Comparison of ENCODE assay signal across 10 cellular contexts in genomic region chr6:104326173-104327001, GRCh38.
DNase-seq lines count a peak whose midpoint lies in the region; ATAC-seq and TF ChIP-seq lines count a peak whose summit lies in the region.
"Had no signal": no experiment of that assay in that cellular context is flagged by ENCODE, and none has a peak within 500 bp of the region (broad histone marks: within the 10 kb centered on the region; RNA-seq: fewer than 3 reads in every experiment).

No MANE protein-coding gene starts in this region.

- no peaks in the 10 kb centered on the region for H3K9me3 Mint-ChIP-seq in activated naive CD4-positive, alpha-beta T cell treated with anti-CD3 and anti-CD28 coated beads, Interleukin-2, amount 10 ng/mL, durations not matched to agents 7 days and 5 days
- H3K9me3 Mint-ChIP-seq in type B pancreatic cell = no peaks in the 10 kb centered on the region
- H3K9me3 Mint-ChIP-seq in activated naive CD4-positive, alpha-beta T cell treated with anti-CD3 and anti-CD28 coated beads for 36 hours = no peaks in the 10 kb centered on the region

- TF ChIP-seq POLR2A in body of pancreas (IDR thresholded peaks at IDR 0.05) = no peak

- CTCF ChIA-PET in activated naive CD4-positive, alpha-beta T cell treated with anti-CD3 and anti-CD28 coated beads, Interleukin-2, amount 10 ng/mL, durations not matched to agents 7 days and 5 days (lab: Charles Lee) = interaction anchor here (1.2 kb wide), 1 partner anchor 444 kb away, joined by 3 read pairs; no protein-coding TSS in a partner anchor
- CTCF ChIA-PET in activated naive CD4-positive, alpha-beta T cell treated with anti-CD3 and anti-CD28 coated beads for 36 hours (lab: Charles Lee) = interaction anchor here (0.9 kb wide), 1 partner anchor 8 kb away, joined by 3 read pairs; no protein-coding TSS in a partner anchor

- no peaks in the 10 kb centered on the region for H3K4me1 ChIP-seq in body of pancreas

- peak overlapping the region; percentile 13 for H3K27ac Mint-ChIP-seq in activated naive CD4-positive, alpha-beta T cell treated with anti-CD3 and anti-CD28 coated beads, Interleukin-2, amount 10 ng/mL, durations not matched to agents 7 days and 5 days
- H3K27ac Mint-ChIP-seq in type B pancreatic cell = no peak overlapping the region
- H3K27ac Mint-ChIP-seq in activated naive CD4-positive, alpha-beta T cell treated with anti-CD3 and anti-CD28 coated beads for 36 hours = no peak overlapping the region
- H3K27ac Mint-ChIP-seq: activated naive CD8-positive, alpha-beta T cell had no signal

- intact Hi-C loops in body of pancreas (cut with DNase I) = no loop called here
- intact Hi-C loops in activated naive CD4-positive, alpha-beta T cell treated with anti-CD3 and anti-CD28 coated beads for 36 hours (cut with micrococcal nuclease) = loop anchor here (10.0 kb wide), 1 partner anchor 198 kb away; no protein-coding TSS in a partner anchor

- H3K4me3 ChIP-seq in body of pancreas = no peak overlapping the region

- no peaks in the 10 kb centered on the region for H3K27me3 Mint-ChIP-seq in activated naive CD4-positive, alpha-beta T cell treated with anti-CD3 and anti-CD28 coated beads, Interleukin-2, amount 10 ng/mL, durations not matched to agents 7 days and 5 days
- peaks cover 13% of the 10 kb centered on the region for H3K27me3 Mint-ChIP-seq in type B pancreatic cell
- H3K27me3 Mint-ChIP-seq in activated naive CD4-positive, alpha-beta T cell treated with anti-CD3 and anti-CD28 coated beads for 36 hours (ENCODE audit: low read depth) = peaks cover 3% of the 10 kb centered on the region
- H3K27me3 Mint-ChIP-seq: activated naive CD8-positive, alpha-beta T cell had no signal

- no peaks in the 10 kb centered on the region for H3K4me1 Mint-ChIP-seq in activated naive CD4-positive, alpha-beta T cell treated with anti-CD3 and anti-CD28 coated beads, Interleukin-2, amount 10 ng/mL, durations not matched to agents 7 days and 5 days
- H3K4me1 Mint-ChIP-seq in type B pancreatic cell (ENCODE audit: unreplicated experiment) = peaks cover 21% of the 10 kb centered on the region
- no peaks in the 10 kb centered on the region for H3K4me1 Mint-ChIP-seq in activated naive CD4-positive, alpha-beta T cell treated with anti-CD3 and anti-CD28 coated beads for 36 hours (ENCODE audit: low read depth)

- ATAC-seq in HG03565 (IDR thresholded peaks at IDR 0.05; ENCODE audit: unreplicated experiment) = peak; percentile 75
- peak; percentile 30 for ATAC-seq in body of pancreas

- H3K27ac ChIP-seq in body of pancreas = no peak overlapping the region

- DNase-seq in activated naive CD4-positive, alpha-beta T cell treated with anti-CD3 and anti-CD28 coated beads, Interleukin-2, amount 10 ng/mL, durations not matched to agents 7 days and 5 days = no peak
- DNase-seq in activated naive CD4-positive, alpha-beta T cell treated with Interleukin-2 at 50 U/mL for 16 hours = no peak
- DNase-seq in body of pancreas = peak in 2 of 4 donors; percentile 10 to 13
- DNase-seq in type B pancreatic cell (ENCODE audit: extremely low spot score, unreplicated experiment) = no peak
- DNase-seq in NCI-H1930 (lab: John Stamatoyannopoulos, UW) = no peak
- no peak for DNase-seq in activated naive CD4-positive, alpha-beta T cell treated with anti-CD3 and anti-CD28 coated beads for 36 hours
- DNase-seq in D341Med (ENCODE audit: low spot score) = no peak
- DNase-seq: 8988T had no signal

- H3K36me3 ChIP-seq in body of pancreas (replicated peaks in 1 of 2; ENCODE audit: insufficient read depth in 1 of 2, low read depth in 2 of 2) = no peaks in the 10 kb centered on the region

- H3K27me3 ChIP-seq in body of pancreas = no peaks in the 10 kb centered on the region

- WGBS in body of pancreas, 2 donors = 49 to 51% methylated on average over 7 of the region's 7 CpGs

- H3K9me3 ChIP-seq in body of pancreas = no peaks in the 10 kb centered on the region

- TF ChIP-seq CTCF in body of pancreas (IDR thresholded peaks at IDR 0.05) = no peak
- no peak for TF ChIP-seq CTCF in type B pancreatic cell (conservative IDR thresholded peaks at IDR 0.05)

- H3K4me3 Mint-ChIP-seq in activated naive CD4-positive, alpha-beta T cell treated with anti-CD3 and anti-CD28 coated beads, Interleukin-2, amount 10 ng/mL, durations not matched to agents 7 days and 5 days = no peak overlapping the region
- H3K4me3 Mint-ChIP-seq in type B pancreatic cell = peak overlapping the region; percentile 2
- H3K4me3 Mint-ChIP-seq in activated naive CD4-positive, alpha-beta T cell treated with anti-CD3 and anti-CD28 coated beads for 36 hours = no peak overlapping the region
- H3K4me3 Mint-ChIP-seq: activated naive CD8-positive, alpha-beta T cell had no signal

- H3K36me3 Mint-ChIP-seq in activated naive CD4-positive, alpha-beta T cell treated with anti-CD3 and anti-CD28 coated beads, Interleukin-2, amount 10 ng/mL, durations not matched to agents 7 days and 5 days = no peaks in the 10 kb centered on the region
- H3K36me3 Mint-ChIP-seq in type B pancreatic cell = no peaks in the 10 kb centered on the region
- no peaks in the 10 kb centered on the region for H3K36me3 Mint-ChIP-seq in activated naive CD4-positive, alpha-beta T cell treated with anti-CD3 and anti-CD28 coated beads for 36 hours (ENCODE audit: low read depth)
- H3K36me3 Mint-ChIP-seq: activated naive CD8-positive, alpha-beta T cell had no signal
